32 cellular contexts compared by ENCODE assay signal in genomic region chr1:178183796-178184195, GRCh38.
"Had no signal": no experiment of that assay in that cellular context is flagged by ENCODE, and none has a peak within 500 bp of the region (broad histone marks: within the 10 kb centered on the region; RNA-seq: fewer than 3 reads in every experiment).

No MANE protein-coding gene starts in this region.

- DNase-seq: activated CD4-positive, alpha-beta memory T cell treated with anti-CD3 and anti-CD28 coated beads, Interleukin-2, amount 10 ng/mL, durations not matched to agents 7 days and 5 days; activated CD4-positive, alpha-beta T cell treated with anti-CD3 and anti-CD28 coated beads for 1 hour; activated CD4-positive, alpha-beta T cell treated with anti-CD3 and anti-CD28 coated beads for 48 hours; activated CD4-positive, CD25-positive, alpha-beta regulatory T cell; activated CD8-positive, alpha-beta memory T cell treated with anti-CD3 and anti-CD28 coated beads for 24 hours; activated CD8-positive, alpha-beta memory T cell treated with anti-CD3 and anti-CD28 coated beads, Interleukin-2, amount 10 ng/mL, durations not matched to agents 7 days and 5 days; activated CD8-positive, alpha-beta memory T cell treated with anti-CD3 and anti-CD28 coated beads, Interleukin-2, amount 50 U/mL, for 48 hours; activated effector memory CD4-positive, alpha-beta T cell treated with Interleukin-2 at 50 U/mL for 16 hours; activated naive CD4-positive, alpha-beta T cell treated with anti-CD3 and anti-CD28 coated beads, Interleukin-2, amount 50 U/mL, for 16 hours; activated naive CD8-positive, alpha-beta T cell treated with anti-CD3 and anti-CD28 coated beads for 36 hours; activated T-cell treated with anti-CD3 and anti-CD28 coated beads, Interleukin-2, amount 50 U/mL, for 48 hours; amniotic stem cell; aorta; brain microvascular endothelial cell; central memory CD4-positive, alpha-beta T cell; colonic mucosa; Karpas-422; MG63; NCI-H1048; NCI-H1436 treated with DMSO at 0.1 percent for 48 hours; NCI-H1694 treated with DMSO at 0.1 percent for 48 hours; NCI-H2029; NCI-H345; NCI-H510A treated with DMSO at 0.1 percent for 48 hours; NCI-H526 treated with DMSO at 0.1 percent for 48 hours; NCI-H774; SHP77; SJCRH30; T-cell; T-helper 17 cell; WERI-Rb-1 had no signal

- H3K4me3 ChIP-seq: colonic mucosa, MG63, SJCRH30, SK-N-MC had no signal

- H3K36me3 ChIP-seq: brain microvascular endothelial cell, colonic mucosa, MG63, SJCRH30, WERI-Rb-1 had no signal

- H3K27ac ChIP-seq: brain microvascular endothelial cell, colonic mucosa, SJCRH30, SK-N-MC, WERI-Rb-1 had no signal

- H3K4me1 ChIP-seq: colonic mucosa, SJCRH30 had no signal

- H3K27me3 ChIP-seq: brain microvascular endothelial cell, colonic mucosa, MG63, SJCRH30 had no signal

- H3K9me3 ChIP-seq: colonic mucosa, SJCRH30 had no signal
